31 cellular contexts compared by ENCODE assay signal in genomic region chr3:122435950-122436349, GRCh38.
"Had no signal": no experiment of that assay in that cellular context is flagged by ENCODE, and none has a peak within 500 bp of the region (broad histone marks: within the 10 kb centered on the region; RNA-seq: fewer than 3 reads in every experiment).

No MANE protein-coding gene starts in this region.

- H3K27me3 ChIP-seq: body of pancreas, breast epithelium, Peyer's patch, SJSA1 had no signal

- H3K4me2 ChIP-seq: KMS-11, SK-N-SH had no signal

- H3K9me3 ChIP-seq: breast epithelium, SJSA1, SK-N-SH had no signal

- H3K27ac Mint-ChIP-seq: activated CD4-positive, alpha-beta T cell treated with anti-CD3 and anti-CD28 coated beads, Interleukin-2, amount 10 ng/mL, durations not matched to agents 24 days and 14 days; activated CD8-positive, alpha-beta memory T cell treated with anti-CD3 and anti-CD28 coated beads, Interleukin-2, amount 10 ng/mL, durations not matched to agents 7 days and 5 days; T-helper 1 cell treated with Interleukin-12 subunit alpha and Interleukin-12 subunit beta and Interleukin-4 antibody, amounts not matched to agents 30 μg/mL and 1 μg/mL, for 36 hours; T-helper 2 cell treated with Interferon-gamma antibody and Interleukin-4, amounts not matched to agents 5 μg/mL and 100 μg/mL, for 36 hours had no signal

- H3K4me3 ChIP-seq: body of pancreas, breast epithelium, Peyer's patch, SJSA1 had no signal

- ATAC-seq: activated CD8-positive, alpha-beta memory T cell treated with anti-CD3 and anti-CD28 coated beads, Interleukin-2, amount 10 ng/mL, durations not matched to agents 7 days and 5 days; body of pancreas; PC-3 had no signal

- H3K4me1 ChIP-seq: body of pancreas, breast epithelium, Peyer's patch, SJSA1 had no signal

- H3K4me3 Mint-ChIP-seq: activated CD4-positive, alpha-beta T cell treated with anti-CD3 and anti-CD28 coated beads, Interleukin-2, amount 10 ng/mL, durations not matched to agents 24 days and 14 days; activated CD8-positive, alpha-beta memory T cell treated with anti-CD3 and anti-CD28 coated beads, Interleukin-2, amount 10 ng/mL, durations not matched to agents 7 days and 5 days; T-helper 1 cell treated with Interleukin-12 subunit alpha and Interleukin-12 subunit beta and Interleukin-4 antibody, amounts not matched to agents 30 μg/mL and 1 μg/mL, for 36 hours; T-helper 2 cell treated with Interferon-gamma antibody and Interleukin-4, amounts not matched to agents 5 μg/mL and 100 μg/mL, for 36 hours had no signal

- H3K4me1 Mint-ChIP-seq: activated CD4-positive, alpha-beta T cell treated with anti-CD3 and anti-CD28 coated beads, Interleukin-2, amount 10 ng/mL, durations not matched to agents 24 days and 14 days; activated CD8-positive, alpha-beta memory T cell treated with anti-CD3 and anti-CD28 coated beads, Interleukin-2, amount 10 ng/mL, durations not matched to agents 7 days and 5 days had no signal

- H3K27me3 Mint-ChIP-seq: activated CD4-positive, alpha-beta T cell treated with anti-CD3 and anti-CD28 coated beads, Interleukin-2, amount 10 ng/mL, durations not matched to agents 24 days and 14 days; activated CD8-positive, alpha-beta memory T cell treated with anti-CD3 and anti-CD28 coated beads, Interleukin-2, amount 10 ng/mL, durations not matched to agents 7 days and 5 days had no signal

- H3K9ac ChIP-seq: KMS-11, SK-N-SH had no signal

- H3K27ac ChIP-seq: body of pancreas, breast epithelium, KMS-11, Peyer's patch, SJSA1 had no signal

- DNase-seq: activated CD4-positive, alpha-beta T cell treated with anti-CD3 and anti-CD28 coated beads, Interleukin-2, amount 10 ng/mL, durations not matched to agents 24 days and 14 days; activated CD4-positive, alpha-beta T cell treated with anti-CD3 and anti-CD28 coated beads, Interleukin-2, amount 50 U/mL, for 48 hours; activated CD8-positive, alpha-beta memory T cell treated with anti-CD3 and anti-CD28 coated beads for 24 hours; activated CD8-positive, alpha-beta memory T cell treated with anti-CD3 and anti-CD28 coated beads, Interleukin-2, amount 10 ng/mL, durations not matched to agents 7 days and 5 days; activated CD8-positive, alpha-beta memory T cell treated with anti-CD3 and anti-CD28 coated beads, Interleukin-2, amount 50 U/mL, for 48 hours; activated effector memory CD4-positive, alpha-beta T cell treated with anti-CD3 and anti-CD28 coated beads, Interleukin-2, amount 50 U/mL, for 16 hours; activated naive CD4-positive, alpha-beta T cell; activated naive CD4-positive, alpha-beta T cell treated with anti-CD3 and anti-CD28 coated beads, Interleukin-2, amount 50 U/mL, for 16 hours; activated T-cell treated with anti-CD3 and anti-CD28 coated beads, Interleukin-2, amount 50 U/mL, for 48 hours; amygdala; body of pancreas; MM.1S; MV-4-11; NCI-H1092; NCI-H1436 treated with DMSO at 0.1 percent for 48 hours; NCI-H1694 treated with DMSO at 0.1 percent for 48 hours; NCI-H2029; NCI-H345; NCI-H524 treated with DMSO at 0.1 percent for 48 hours; PC-3; Peyer's patch; RPMI8226; SHP77 treated with DMSO at 0.1 percent for 48 hours; SK-N-SH had no signal

- FAIRE-seq: astrocyte, TTC549 had no signal
